13 cellular contexts compared by ENCODE assay signal in the genomic region with DNA sequence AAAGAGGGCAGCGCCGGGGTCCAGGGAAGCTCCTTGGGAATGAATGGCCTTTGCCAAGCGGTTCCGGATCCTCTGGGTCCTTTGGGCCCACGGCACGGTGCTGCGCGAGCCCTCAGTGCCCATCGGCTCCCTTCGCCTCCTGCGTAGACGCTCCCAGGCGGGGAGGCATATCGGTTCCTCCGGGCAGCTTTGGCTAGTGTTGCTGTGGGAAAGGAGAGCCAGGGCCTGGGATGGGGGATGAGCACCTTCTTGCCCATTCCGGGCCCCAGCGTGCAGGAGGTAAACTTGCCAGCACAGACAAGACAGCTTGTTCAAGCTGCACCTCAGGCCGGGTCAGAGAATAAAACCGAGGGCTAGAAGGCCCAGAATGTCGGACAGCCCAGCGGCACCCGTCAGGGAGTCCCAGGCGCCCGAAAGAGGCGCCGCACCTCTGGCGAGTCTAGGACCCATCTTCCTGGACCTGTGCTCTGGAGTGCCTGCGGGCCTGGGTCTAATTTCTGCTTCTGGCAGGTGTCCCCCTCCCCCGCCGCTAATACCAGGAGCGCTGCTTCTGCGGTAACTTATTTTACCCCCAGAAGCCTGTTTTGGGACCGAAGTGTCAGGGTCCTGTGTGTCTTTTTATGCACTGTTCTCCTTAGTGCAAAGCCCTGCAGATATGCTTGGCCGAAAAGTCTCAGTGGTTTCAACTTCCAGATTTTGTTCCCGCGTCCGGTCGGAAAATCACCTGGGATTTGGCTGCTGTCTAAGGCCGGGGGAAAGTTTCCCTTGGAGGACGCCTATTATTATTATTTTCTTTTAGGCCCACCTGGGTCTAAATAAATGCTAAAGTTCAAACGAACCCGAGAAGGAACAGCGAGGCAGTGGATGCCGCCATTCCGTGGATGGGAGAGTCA. TPM values are rescaled to one million over a fixed set of nuclear protein-coding genes. Genes with fewer than 3 reads are reported as not detected.
DNase-seq lines count a peak whose midpoint lies in the region; ATAC-seq and TF ChIP-seq lines count a peak whose summit lies in the region.
"Had no signal": no experiment of that assay in that cellular context is flagged by ENCODE, and none has a peak within 500 bp of the region (broad histone marks: within the 10 kb centered on the region; RNA-seq: fewer than 3 reads in every experiment).

No MANE protein-coding gene starts in this region.

- peaks cover 15% of the 10 kb centered on the region for H3K27me3 ChIP-seq in CD8-positive, alpha-beta memory T cell (ENCODE audit: insufficient read depth, low read length, poor library complexity, severe bottlenecking)
- H3K27me3 ChIP-seq in gastrocnemius medialis (peaks cover 76 to 81% (median 78%) of the 10 kb centered on the region in 3 donors), body of pancreas (peaks cover 0 to 37% of the 10 kb centered on the region in 2 donors)

- no peak for TF ChIP-seq POLR2A in gastrocnemius medialis (IDR thresholded peaks at IDR 0.05)
- no peak for TF ChIP-seq POLR2A in body of pancreas (IDR thresholded peaks at IDR 0.05)

- in situ Hi-C loops in gastrocnemius medialis (cut with MboI; ENCODE audit: low sequenced_read_pairs in 4 of 4), result no loop called here

- DNase-seq in CD8-positive, alpha-beta memory T cell, result no peak
- DNase-seq in GM20000 (ENCODE audit: low spot score), result peak; percentile 37
- DNase-seq in effector memory CD8-positive, alpha-beta T cell, result no peak
- DNase-seq in gastrocnemius medialis, result no peak
- DNase-seq in COLO668 (lab: John Stamatoyannopoulos, UW; ENCODE audit: unreplicated experiment), result no peak
- no peak for DNase-seq in body of pancreas
- DNase-seq: caudate nucleus; left cardiac atrium; OCI-M1; stimulated activated CD4-positive, alpha-beta T cell treated with anti-CD3 and anti-CD28 coated beads, Interleukin-4, amount 100 ng/mL, for 4 hours had no signal

- no peaks in the 10 kb centered on the region for H3K9me3 ChIP-seq in CD8-positive, alpha-beta memory T cell (ENCODE audit: low read length)
- H3K9me3 ChIP-seq in gastrocnemius medialis, result no peaks in the 10 kb centered on the region
- H3K9me3 ChIP-seq in body of pancreas, result no peaks in the 10 kb centered on the region
- H3K9me3 ChIP-seq: prostate gland had no signal

- peaks cover 0 to 4% (median 0%) of the 10 kb centered on the region in 5 donors for H3K9me3 Mint-ChIP-seq in CD8-positive, alpha-beta memory T cell
- no peaks in the 10 kb centered on the region for H3K9me3 Mint-ChIP-seq in effector memory CD8-positive, alpha-beta T cell
- H3K9me3 Mint-ChIP-seq in nephron, result no peaks in the 10 kb centered on the region

- no peak for ATAC-seq in effector memory CD8-positive, alpha-beta T cell (replicated peaks)
- ATAC-seq in gastrocnemius medialis (no peak), body of pancreas (no peak)

- no peak overlapping the region for H3K27ac Mint-ChIP-seq in CD8-positive, alpha-beta memory T cell
- H3K27ac Mint-ChIP-seq in effector memory CD8-positive, alpha-beta T cell, result no peak overlapping the region
- no peak overlapping the region for H3K27ac Mint-ChIP-seq in nephron

- TF ChIP-seq CTCF in GM20000 (IDR thresholded peaks at IDR 0.05; ENCODE audit: extremely low read depth, missing control alignments), result no peak
- TF ChIP-seq CTCF in nephron (IDR thresholded peaks at IDR 0.05; ENCODE audit: unreplicated experiment in 3 of 3), result no peak
- no peak for TF ChIP-seq CTCF in gastrocnemius medialis (IDR thresholded peaks at IDR 0.05 in 4 of 5, conservative IDR thresholded peaks at IDR 0.05 in 1 of 5)
- no peak for TF ChIP-seq CTCF in body of pancreas (IDR thresholded peaks at IDR 0.05)

- POLR2A ChIA-PET in CD8-positive, alpha-beta memory T cell (lab: Charles Lee), result no interaction called here

- 8 to 15% methylated on average over 16 to 45 of the region's 45 CpGs for WGBS in body of pancreas, 2 donors

- CTCF ChIA-PET in CD8-positive, alpha-beta memory T cell (lab: Charles Lee), result no interaction called here

- peaks cover 7 to 19% (median 10%) of the 10 kb centered on the region in 3 donors for H3K4me1 Mint-ChIP-seq in CD8-positive, alpha-beta memory T cell
- H3K4me1 Mint-ChIP-seq in effector memory CD8-positive, alpha-beta T cell (ENCODE audit: low read depth in 2 of 2), result peaks cover 0 to 5% of the 10 kb centered on the region in 2 donors
- H3K4me1 Mint-ChIP-seq in nephron, result peaks cover 22% of the 10 kb centered on the region

- peak overlapping the region in 5 of 7 donors; percentile 15 to 66 (median 61) for H3K4me3 Mint-ChIP-seq in CD8-positive, alpha-beta memory T cell
- peak overlapping the region; percentile 38 to 52 for H3K4me3 Mint-ChIP-seq in effector memory CD8-positive, alpha-beta T cell
- H3K4me3 Mint-ChIP-seq in nephron, result peak overlapping the region; percentile 46 to 70 (median 64)

- peaks cover 4% of the 10 kb centered on the region for H3K4me1 ChIP-seq in CD8-positive, alpha-beta memory T cell (ENCODE audit: insufficient read depth, low read length)
- peaks cover 8 to 14% of the 10 kb centered on the region in 2 donors for H3K4me1 ChIP-seq in gastrocnemius medialis
- peaks cover 56% of the 10 kb centered on the region for H3K4me1 ChIP-seq in body of pancreas
- H3K4me1 ChIP-seq: prostate gland had no signal

- H3K36me3 Mint-ChIP-seq in CD8-positive, alpha-beta memory T cell, result no peaks in the 10 kb centered on the region
- H3K36me3 Mint-ChIP-seq in effector memory CD8-positive, alpha-beta T cell (ENCODE audit: insufficient read depth), result no peaks in the 10 kb centered on the region
- no peaks in the 10 kb centered on the region for H3K36me3 Mint-ChIP-seq in nephron (ENCODE audit: low read depth)

- H3K27ac ChIP-seq in CD8-positive, alpha-beta memory T cell (ENCODE audit: low read depth, low read length), result no peak overlapping the region
- no peak overlapping the region for H3K27ac ChIP-seq in gastrocnemius medialis
- H3K27ac ChIP-seq in body of pancreas, result no peak overlapping the region
- H3K27ac ChIP-seq: prostate gland had no signal

- H3K36me3 ChIP-seq in CD8-positive, alpha-beta memory T cell (ENCODE audit: insufficient read depth, low read length), result no peaks in the 10 kb centered on the region
- H3K36me3 ChIP-seq in gastrocnemius medialis (no peaks in the 10 kb centered on the region), body of pancreas (replicated peaks in 1 of 2; ENCODE audit: insufficient read depth in 1 of 2, low read depth in 2 of 2) (no peaks in the 10 kb centered on the region)
- H3K36me3 ChIP-seq: prostate gland had no signal

- H3K27me3 Mint-ChIP-seq in CD8-positive, alpha-beta memory T cell, result peaks cover 32 to 49% of the 10 kb centered on the region in 2 donors
- H3K27me3 Mint-ChIP-seq in effector memory CD8-positive, alpha-beta T cell, result peaks cover 54 to 85% of the 10 kb centered on the region in 2 donors
- peaks cover 97% of the 10 kb centered on the region for H3K27me3 Mint-ChIP-seq in nephron (ENCODE audit: low read depth)

- intact Hi-C loops in gastrocnemius medialis (cut with DNase I; ENCODE audit: low total_unique reads) (no loop called here), body of pancreas (cut with DNase I) (no loop called here)

- H3K4me3 ChIP-seq in CD8-positive, alpha-beta memory T cell (ENCODE audit: low read length), result no peak overlapping the region
- H3K4me3 ChIP-seq in gastrocnemius medialis (peak overlapping the region in 1 of 4 donors; percentile 44), body of pancreas (no peak overlapping the region)

RNA-seq across cellular contexts. Expression of a gene that starts 1.7 kb away (rescaled TPM):
- not detected for total RNA-seq in CD8-positive, alpha-beta memory T cell
- not detected for polyA plus RNA-seq in CD8-positive, alpha-beta memory T cell
- total RNA-seq in gastrocnemius medialis, result under 1 TPM in 2 of 4 donors, not detected in 2; 0.11 to 0.13 TPM
- total RNA-seq in body of pancreas, result 1 to 10 TPM in 1 of 2 donors, under 1 TPM in 1; 0.52 to 2.3 TPM
- total RNA-seq: T-helper 2 cell treated with Interferon-gamma antibody and Interleukin-4, amounts not matched to agents 100 ng/mL and 5 ng/mL, for 36 hours had no signal
